ENCODE assay signal across 15 cellular contexts in genomic region chr19:49116544-49116943, GRCh38. TPM values are rescaled to one million over a fixed set of nuclear protein-coding genes. Genes with fewer than 3 reads are reported as not detected.
DNase-seq lines count a peak whose midpoint lies in the region; ATAC-seq and TF ChIP-seq lines count a peak whose summit lies in the region.
"Had no signal": no experiment of that assay in that cellular context is flagged by ENCODE, and none has a peak within 500 bp of the region (broad histone marks: within the 10 kb centered on the region; RNA-seq: fewer than 3 reads in every experiment).

No MANE protein-coding gene starts in this region.

- H3K36me3 Mint-ChIP-seq in T-helper 1 cell treated with Interleukin-12 subunit alpha and Interleukin-12 subunit beta and Interleukin-4 antibody, amounts not matched to agents 30 μg/mL and 1 μg/mL, for 36 hours (ENCODE audit: low read depth) = no peaks in the 10 kb centered on the region
- no peaks in the 10 kb centered on the region for H3K36me3 Mint-ChIP-seq in activated T-helper 17 cell treated with anti-CD3 and anti-CD28 coated beads, Interleukin-2, amount 50 U/mL, for 72 hours (ENCODE audit: low read depth)
- H3K36me3 Mint-ChIP-seq in neural crest cell (ENCODE audit: low read depth) = no peaks in the 10 kb centered on the region

- H3K27me3 Mint-ChIP-seq in T-helper 1 cell treated with Interleukin-12 subunit alpha and Interleukin-12 subunit beta and Interleukin-4 antibody, amounts not matched to agents 30 μg/mL and 1 μg/mL, for 36 hours (ENCODE audit: low read depth) = peaks cover 10% of the 10 kb centered on the region
- peaks cover 5% of the 10 kb centered on the region for H3K27me3 Mint-ChIP-seq in activated T-helper 17 cell treated with anti-CD3 and anti-CD28 coated beads, Interleukin-2, amount 50 U/mL, for 72 hours
- peaks cover 33% of the 10 kb centered on the region for H3K27me3 Mint-ChIP-seq in neural crest cell (ENCODE audit: low read depth)

- H4K20me1 ChIP-seq in Karpas-422 (ENCODE audit: insufficient read depth, low read depth, low read length) = no peaks in the 10 kb centered on the region
- no peaks in the 10 kb centered on the region for H4K20me1 ChIP-seq in hepatocyte (ENCODE audit: insufficient read depth, poor library complexity, severe bottlenecking)

- H3K4me2 ChIP-seq in Karpas-422 (ENCODE audit: low read depth, low read length, poor library complexity, severe bottlenecking) = no peak overlapping the region
- H3K4me2 ChIP-seq in hepatocyte = no peak overlapping the region

- H3K9ac ChIP-seq in Karpas-422 (ENCODE audit: low read length) = no peak overlapping the region

- no peaks in the 10 kb centered on the region for H3K9me3 ChIP-seq in Karpas-422 (ENCODE audit: low read length)
- no peaks in the 10 kb centered on the region for H3K9me3 ChIP-seq in hepatocyte (ENCODE audit: low read depth)

- H3K4me1 ChIP-seq in Karpas-422 (ENCODE audit: low read length) (peaks cover 46% of the 10 kb centered on the region), hepatocyte (ENCODE audit: insufficient read depth) (peaks cover 16% of the 10 kb centered on the region)

- no peak for ATAC-seq in activated T-helper 17 cell treated with anti-CD3 and anti-CD28 coated beads, Interleukin-2, amount 50 U/mL, for 72 hours (replicated peaks)
- ATAC-seq in GM21825 (IDR thresholded peaks at IDR 0.05; ENCODE audit: unreplicated experiment) = no peak
- ATAC-seq: stimulated activated naive CD8-positive, alpha-beta T cell treated with anti-CD3 and anti-CD28 coated beads, Interleukin-15, amount 100 ng/mL, for 72 hours had no signal

- H3K27ac Mint-ChIP-seq in T-helper 1 cell treated with Interleukin-12 subunit alpha and Interleukin-12 subunit beta and Interleukin-4 antibody, amounts not matched to agents 30 μg/mL and 1 μg/mL, for 36 hours = no peak overlapping the region
- H3K27ac Mint-ChIP-seq in activated T-helper 17 cell treated with anti-CD3 and anti-CD28 coated beads, Interleukin-2, amount 50 U/mL, for 72 hours = no peak overlapping the region
- no peak overlapping the region for H3K27ac Mint-ChIP-seq in neural crest cell (ENCODE audit: unreplicated experiment)
- H3K27ac Mint-ChIP-seq: stimulated activated naive CD8-positive, alpha-beta T cell treated with anti-CD3 and anti-CD28 coated beads, Interleukin-15, amount 100 ng/mL, for 72 hours had no signal

- no peaks in the 10 kb centered on the region for H3K36me3 ChIP-seq in Karpas-422 (ENCODE audit: insufficient read depth, low read length)
- no peaks in the 10 kb centered on the region for H3K36me3 ChIP-seq in hepatocyte (replicated peaks; ENCODE audit: insufficient read depth, low read depth)

- H2AFZ ChIP-seq in Karpas-422 (ENCODE audit: low read length) (no peak overlapping the region), hepatocyte (no peak overlapping the region)

- H3K79me2 ChIP-seq in Karpas-422 (ENCODE audit: low read length) (no peaks in the 10 kb centered on the region), hepatocyte (no peaks in the 10 kb centered on the region)

- DNase-seq in T-helper 1 cell (no peak), Karpas-422 (peak; percentile 71), neural crest cell (ENCODE audit: low read depth, low spot score) (no peak), SHP77 (lab: John Stamatoyannopoulos, UW) (no peak), hepatocyte (ENCODE audit: low spot score) (no peak)
- DNase-seq: activated gamma-delta T cell treated with Interleukin-2 at 50 U/mL for 16 hours; EL; NCI-H1436 treated with DMSO at 0.1 percent for 48 hours; stimulated activated CD4-positive, alpha-beta T cell treated with anti-CD3 and anti-CD28 coated beads, Interleukin-4, amount 100 ng/mL, for 1 hour; stimulated activated naive CD8-positive, alpha-beta T cell treated with anti-CD3 and anti-CD28 coated beads, Interleukin-15, amount 100 ng/mL, for 72 hours; WERI-Rb-1 had no signal

- 64% methylated on average over 1 of the region's 1 CpG for WGBS in hepatocyte (ENCODE audit: low lambda C conversion rate, missing lambda C conversion rate)

- peak overlapping the region; percentile 51 for H3K4me3 Mint-ChIP-seq in T-helper 1 cell treated with Interleukin-12 subunit alpha and Interleukin-12 subunit beta and Interleukin-4 antibody, amounts not matched to agents 30 μg/mL and 1 μg/mL, for 36 hours
- H3K4me3 Mint-ChIP-seq in activated T-helper 17 cell treated with anti-CD3 and anti-CD28 coated beads, Interleukin-2, amount 50 U/mL, for 72 hours = peak overlapping the region; percentile 87
- H3K4me3 Mint-ChIP-seq in neural crest cell = peak overlapping the region; percentile 87

- no peaks in the 10 kb centered on the region for H3K9me2 ChIP-seq in Karpas-422 (replicated peaks; ENCODE audit: insufficient read depth, low read length)
- H3K9me2 ChIP-seq in hepatocyte (replicated peaks; ENCODE audit: insufficient read depth) = no peaks in the 10 kb centered on the region

- H3K27me3 ChIP-seq in Karpas-422 (ENCODE audit: low read length) = no peaks in the 10 kb centered on the region; the same call in 1 of the 2 replicates
- H3K27me3 ChIP-seq in hepatocyte = peaks cover 7% of the 10 kb centered on the region

- H3K9me3 Mint-ChIP-seq in T-helper 1 cell treated with Interleukin-12 subunit alpha and Interleukin-12 subunit beta and Interleukin-4 antibody, amounts not matched to agents 30 μg/mL and 1 μg/mL, for 36 hours = no peaks in the 10 kb centered on the region
- H3K9me3 Mint-ChIP-seq in activated T-helper 17 cell treated with anti-CD3 and anti-CD28 coated beads, Interleukin-2, amount 50 U/mL, for 72 hours = no peaks in the 10 kb centered on the region
- H3K9me3 Mint-ChIP-seq in neural crest cell = no peaks in the 10 kb centered on the region
- H3K9me3 Mint-ChIP-seq: stimulated activated naive CD8-positive, alpha-beta T cell treated with anti-CD3 and anti-CD28 coated beads, Interleukin-15, amount 100 ng/mL, for 72 hours had no signal

- H3K4me3 ChIP-seq in Karpas-422 (ENCODE audit: low read length) (no peak overlapping the region), hepatocyte (no peak overlapping the region)

- H3K27ac ChIP-seq in Karpas-422 (ENCODE audit: low read length) = no peak overlapping the region
- H3K27ac ChIP-seq in hepatocyte = no peak overlapping the region
- H3K27ac ChIP-seq: WERI-Rb-1 had no signal

- H3K4me1 Mint-ChIP-seq in T-helper 1 cell treated with Interleukin-12 subunit alpha and Interleukin-12 subunit beta and Interleukin-4 antibody, amounts not matched to agents 30 μg/mL and 1 μg/mL, for 36 hours (ENCODE audit: low read depth) = peaks cover 28% of the 10 kb centered on the region
- peaks cover 23% of the 10 kb centered on the region for H3K4me1 Mint-ChIP-seq in activated T-helper 17 cell treated with anti-CD3 and anti-CD28 coated beads, Interleukin-2, amount 50 U/mL, for 72 hours
- peaks cover 41% of the 10 kb centered on the region for H3K4me1 Mint-ChIP-seq in neural crest cell

- no peak for TF ChIP-seq CTCF in neural crest cell (conservative IDR thresholded peaks at IDR 0.05)
- no peak for TF ChIP-seq CTCF in hepatocyte (IDR thresholded peaks at IDR 0.05; ENCODE audit: poor library complexity)

RNA-seq across cellular contexts. Expression of gene LIN7B, which starts 2.4 kb away (rescaled TPM):
- 6.4 and 23.4 TPM in 2 replicates for total RNA-seq in Karpas-422 (2014; rRNA removed; shearing (Covaris generic); ENCODE audit: low replicate concordance)
- total RNA-seq in activated T-helper 17 cell treated with anti-CD3 and anti-CD28 coated beads, Interleukin-2, amount 50 U/mL, for 72 hours = 1 to 10 TPM; 4.1 to 4.7 TPM
- total RNA-seq in neural crest cell (5.4 and 7.5 TPM in 2 replicates), hepatocyte (7.1 and 8.7 TPM in 2 replicates)
- 18.0 and 20.6 TPM in 2 replicates for polyA plus RNA-seq in hepatocyte

RNA-seq across cellular contexts. Expression of gene C19orf73, which starts 2.4 kb away (rescaled TPM):
- 3.4 and 5.5 TPM in 2 replicates for total RNA-seq in Karpas-422 (2014; rRNA removed; shearing (Covaris generic); ENCODE audit: low replicate concordance)
- total RNA-seq in activated T-helper 17 cell treated with anti-CD3 and anti-CD28 coated beads, Interleukin-2, amount 50 U/mL, for 72 hours = 1 to 10 TPM in 1 of 2 donors, under 1 TPM in 1; 0.50 to 1.3 TPM
- total RNA-seq in neural crest cell = 1.0 and 1.3 TPM in 2 replicates
- total RNA-seq in hepatocyte = 1.9 TPM in 1 of 2 replicates, not detected in the other
- 2.6 and 2.7 TPM in 2 replicates for polyA plus RNA-seq in hepatocyte

RNA-seq across cellular contexts. Expression of gene PPFIA3, which starts 2.8 kb away (rescaled TPM):
- 5.4 and 7.9 TPM in 2 replicates for total RNA-seq in Karpas-422 (2014; rRNA removed; shearing (Covaris generic); ENCODE audit: low replicate concordance)
- 1 to 10 TPM; 3.6 to 3.9 TPM for total RNA-seq in activated T-helper 17 cell treated with anti-CD3 and anti-CD28 coated beads, Interleukin-2, amount 50 U/mL, for 72 hours
- 21.7 and 22.7 TPM in 2 replicates for total RNA-seq in neural crest cell
- 4.4 and 11.3 TPM in 2 replicates for total RNA-seq in hepatocyte
- 8.2 and 11.4 TPM in 2 replicates for polyA plus RNA-seq in hepatocyte

RNA-seq across cellular contexts. Expression of gene SNRNP70, which starts 31.3 kb away (rescaled TPM):
- 420 and 646 TPM in 2 replicates for total RNA-seq in Karpas-422 (2014; rRNA removed; shearing (Covaris generic); ENCODE audit: low replicate concordance)
- total RNA-seq in activated T-helper 17 cell treated with anti-CD3 and anti-CD28 coated beads, Interleukin-2, amount 50 U/mL, for 72 hours = 100 to 1,000 TPM; 114 to 204 TPM
- total RNA-seq in neural crest cell (291 and 303 TPM in 2 replicates), hepatocyte (164 and 190 TPM in 2 replicates)
- polyA plus RNA-seq in hepatocyte = 248 and 294 TPM in 2 replicates

RNA-seq across cellular contexts. Expression of gene HRC, which starts 38.7 kb away (rescaled TPM):
- total RNA-seq in Karpas-422 (2014; rRNA removed; shearing (Covaris generic); ENCODE audit: low replicate concordance) = not detected in 2 replicates
- not detected for total RNA-seq in activated T-helper 17 cell treated with anti-CD3 and anti-CD28 coated beads, Interleukin-2, amount 50 U/mL, for 72 hours
- total RNA-seq in neural crest cell = 0.84 and 1.6 TPM in 2 replicates
- 0.44 and 0.50 TPM in 2 replicates for total RNA-seq in hepatocyte
- 0.33 and 0.48 TPM in 2 replicates for polyA plus RNA-seq in hepatocyte
- total RNA-seq: dermis microvascular lymphatic vessel endothelial cell had no signal
